ENCODE assay signal across 35 cellular contexts in genomic region chr13:37216340-37216739, GRCh38.
"Had no signal": no experiment of that assay in that cellular context is flagged by ENCODE, and none has a peak within 500 bp of the region (broad histone marks: within the 10 kb centered on the region; RNA-seq: fewer than 3 reads in every experiment).

No MANE protein-coding gene starts in this region.

- H3K27me3 ChIP-seq: MG63 had no signal

- DNase-seq: Karpas-422, Kasumi-1, KBM-7, KG1, MG63, MM.1S, MV-4-11, NCI-H1048, NCI-H1092, NCI-H1092 treated with DMSO at 0.1 percent for 48 hours, NCI-H1105, NCI-H1105 treated with DMSO at 0.1 percent for 48 hours, NCI-H1417, NCI-H1417 treated with DMSO at 0.1 percent for 48 hours, NCI-H1436, NCI-H1436 treated with DMSO at 0.1 percent for 48 hours, NCI-H146, NCI-H1694, NCI-H1694 treated with DMSO at 0.1 percent for 48 hours, NCI-H187, NCI-H187 treated with DMSO at 0.1 percent for 48 hours, NCI-H1930, NCI-H2029, NCI-H2029 treated with DMSO at 0.1 percent for 48 hours, NCI-H2081, NCI-H2081 treated with DMSO at 0.1 percent for 48 hours, NCI-H2107, NCI-H2171, NCI-H2171 treated with DMSO at 0.1 percent for 48 hours, NCI-H2227 treated with DMSO at 0.1 percent for 48 hours, NCI-H226, NCI-H345, NCI-H446, NCI-H446 treated with DMSO at 0.1 percent for 48 hours had no signal

- H3K9me3 ChIP-seq: MG63 had no signal

- H3K27ac ChIP-seq: KMS-11 had no signal

- H3K4me3 ChIP-seq: MG63 had no signal

- H3K9ac ChIP-seq: KMS-11 had no signal

- H3K36me3 ChIP-seq: MG63 had no signal

- H3K4me2 ChIP-seq: KMS-11 had no signal
